7 cellular contexts compared by ENCODE assay signal in the genomic region with DNA sequence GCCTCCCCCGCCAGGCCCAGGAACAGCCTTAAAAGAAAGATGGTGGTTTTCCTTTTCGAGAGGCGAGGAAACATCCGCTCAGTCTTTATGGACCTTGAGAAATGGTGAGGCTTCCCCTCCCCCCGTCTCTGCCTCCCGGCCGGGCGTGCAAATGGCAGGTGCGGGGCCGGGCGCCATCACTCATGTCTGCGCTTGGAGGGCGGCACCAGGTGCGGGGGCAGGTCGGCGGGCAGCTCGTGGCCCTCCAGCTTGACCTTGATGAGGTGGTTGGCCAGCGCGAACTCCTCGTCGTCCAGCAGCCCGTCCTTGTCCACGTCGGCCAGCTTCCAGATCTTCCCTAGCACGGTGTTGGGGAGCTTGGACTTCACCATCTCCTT. TPM values are rescaled to one million over a fixed set of nuclear protein-coding genes. Genes with fewer than 3 reads are reported as not detected.
DNase-seq lines count a peak whose midpoint lies in the region; ATAC-seq and TF ChIP-seq lines count a peak whose summit lies in the region.
"Had no signal": no experiment of that assay in that cellular context is flagged by ENCODE, and none has a peak within 500 bp of the region (broad histone marks: within the 10 kb centered on the region; RNA-seq: fewer than 3 reads in every experiment).

No MANE protein-coding gene starts in this region.

- H3K27me3 ChIP-seq in endodermal cell (ENCODE audit: control insufficient read depth, insufficient read depth, low read length, poor library complexity, severe bottlenecking), result no peaks in the 10 kb centered on the region
- no peaks in the 10 kb centered on the region for H3K27me3 ChIP-seq in stomach smooth muscle (ENCODE audit: control insufficient read depth in 1 of 2, insufficient read depth in 2 of 2, low read length in 2 of 2)

- H3K9me3 Mint-ChIP-seq in activated T-cell treated with anti-CD3 and anti-CD28 coated beads, Interleukin-2, amount 50 U/mL, for 72 hours, result no peaks in the 10 kb centered on the region
- H3K9me3 Mint-ChIP-seq in activated T-cell treated with anti-CD3 and anti-CD28 coated beads, Interleukin-2, amount 50 U/mL, for 4 hours, result no peaks in the 10 kb centered on the region
- H3K9me3 Mint-ChIP-seq in endodermal cell, result no peaks in the 10 kb centered on the region

- H3K4me3 Mint-ChIP-seq in activated T-cell treated with anti-CD3 and anti-CD28 coated beads, Interleukin-2, amount 50 U/mL, for 72 hours, result peak overlapping the region; percentile 67 to 91
- H3K4me3 Mint-ChIP-seq in activated T-cell treated with anti-CD3 and anti-CD28 coated beads, Interleukin-2, amount 50 U/mL, for 4 hours, result no peak overlapping the region
- no peak overlapping the region for H3K4me3 Mint-ChIP-seq in endodermal cell

- DNase-seq in activated T-cell treated with anti-CD3 and anti-CD28 coated beads, Interleukin-2, amount 50 U/mL, for 72 hours, result no peak
- DNase-seq in activated T-cell treated with anti-CD3 and anti-CD28 coated beads, Interleukin-2, amount 50 U/mL, for 4 hours, result no peak
- no peak for DNase-seq in endodermal cell
- no peak for DNase-seq in NCI-H748 (lab: John Stamatoyannopoulos, UW; ENCODE audit: unreplicated experiment)
- DNase-seq in NCI-H128 (lab: John Stamatoyannopoulos, UW; ENCODE audit: unreplicated experiment), result no peak
- DNase-seq: KG1 had no signal

- no peak for ATAC-seq in activated T-cell treated with anti-CD3 and anti-CD28 coated beads, Interleukin-2, amount 50 U/mL, for 72 hours (replicated peaks in 1 of 2)
- no peak for ATAC-seq in activated T-cell treated with anti-CD3 and anti-CD28 coated beads, Interleukin-2, amount 50 U/mL, for 4 hours

- no peaks in the 10 kb centered on the region for H3K4me1 ChIP-seq in endodermal cell (ENCODE audit: control insufficient read depth, insufficient read depth, low read length)
- peaks cover 70% of the 10 kb centered on the region for H3K4me1 ChIP-seq in stomach smooth muscle (ENCODE audit: control insufficient read depth, insufficient read depth, low read length)

- H3K9me3 ChIP-seq in endodermal cell (ENCODE audit: control insufficient read depth, low read length) (no peaks in the 10 kb centered on the region), stomach smooth muscle (ENCODE audit: control insufficient read depth in 2 of 2, low read length in 2 of 2) (no peaks in the 10 kb centered on the region)

- no peaks in the 10 kb centered on the region for H3K27me3 Mint-ChIP-seq in activated T-cell treated with anti-CD3 and anti-CD28 coated beads, Interleukin-2, amount 50 U/mL, for 72 hours (ENCODE audit: low read depth)
- no peaks in the 10 kb centered on the region for H3K27me3 Mint-ChIP-seq in activated T-cell treated with anti-CD3 and anti-CD28 coated beads, Interleukin-2, amount 50 U/mL, for 4 hours (ENCODE audit: low read depth)
- H3K27me3 Mint-ChIP-seq in endodermal cell (ENCODE audit: insufficient read depth), result no peaks in the 10 kb centered on the region

- no peak for TF ChIP-seq CTCF in endodermal cell (conservative IDR thresholded peaks at IDR 0.05)

- peaks cover 14 to 25% of the 10 kb centered on the region in 2 donors for H3K36me3 Mint-ChIP-seq in activated T-cell treated with anti-CD3 and anti-CD28 coated beads, Interleukin-2, amount 50 U/mL, for 72 hours (ENCODE audit: insufficient read depth in 2 of 2)
- H3K36me3 Mint-ChIP-seq in activated T-cell treated with anti-CD3 and anti-CD28 coated beads, Interleukin-2, amount 50 U/mL, for 4 hours (ENCODE audit: insufficient read depth), result peaks cover 15% of the 10 kb centered on the region
- H3K36me3 Mint-ChIP-seq in endodermal cell (ENCODE audit: low read depth), result peaks cover 11% of the 10 kb centered on the region

- peak overlapping the region; percentile 51 for H3K27ac Mint-ChIP-seq in activated T-cell treated with anti-CD3 and anti-CD28 coated beads, Interleukin-2, amount 50 U/mL, for 72 hours
- H3K27ac Mint-ChIP-seq in endodermal cell, result peak overlapping the region; percentile 61

- peaks cover 19% of the 10 kb centered on the region for H3K36me3 ChIP-seq in endodermal cell (ENCODE audit: control insufficient read depth, insufficient read depth, low read length)
- H3K36me3 ChIP-seq in stomach smooth muscle (ENCODE audit: control insufficient read depth in 2 of 2, insufficient read depth in 2 of 2, low read length in 2 of 2), result peaks cover 20 to 25% of the 10 kb centered on the region in 2 donors

- H3K4me3 ChIP-seq in endodermal cell (ENCODE audit: low read length) (no peak overlapping the region), stomach smooth muscle (ENCODE audit: low read length in 2 of 2) (no peak overlapping the region)

- H3K4me1 Mint-ChIP-seq in activated T-cell treated with anti-CD3 and anti-CD28 coated beads, Interleukin-2, amount 50 U/mL, for 72 hours (ENCODE audit: low read depth), result peaks cover 96% of the 10 kb centered on the region
- peaks cover 91% of the 10 kb centered on the region for H3K4me1 Mint-ChIP-seq in activated T-cell treated with anti-CD3 and anti-CD28 coated beads, Interleukin-2, amount 50 U/mL, for 4 hours (ENCODE audit: low read depth)
- peaks cover 10% of the 10 kb centered on the region for H3K4me1 Mint-ChIP-seq in endodermal cell

- H3K27ac ChIP-seq in endodermal cell (ENCODE audit: low read depth, low read length) (no peak overlapping the region), stomach smooth muscle (ENCODE audit: low read length) (peak overlapping the region; percentile 84)

- H3K9ac ChIP-seq in endodermal cell (ENCODE audit: extremely low read depth, low read length, poor library complexity, severe bottlenecking) (no peak overlapping the region), stomach smooth muscle (ENCODE audit: low read length in 2 of 2) (no peak overlapping the region)

- 96 to 97% methylated on average over 21 to 25 of the region's 25 CpGs for WGBS in endodermal cell (ENCODE audit: insufficient coverage in 1 of 2, insufficient read length in 1 of 2), 2 experiments

RNA-seq across cellular contexts. Expression of a gene that starts 9.7 kb away (rescaled TPM):
- 1 to 10 TPM; 1.1 to 1.5 TPM for total RNA-seq in activated T-cell treated with anti-CD3 and anti-CD28 coated beads, Interleukin-2, amount 50 U/mL, for 72 hours
- under 1 TPM; 0.13 to 0.33 (median 0.18) TPM for total RNA-seq in activated T-cell treated with anti-CD3 and anti-CD28 coated beads, Interleukin-2, amount 50 U/mL, for 4 hours
- total RNA-seq in endodermal cell, result 10 to 100 TPM; 11.1 to 12.6 TPM
- 2.0 TPM for polyA plus RNA-seq in endodermal cell (2013, experiment 1 of 2)
- polyA plus RNA-seq in endodermal cell (2013, experiment 2 of 2), result 1.7 TPM

RNA-seq across cellular contexts. Expression of a gene that starts 24.3 kb away (rescaled TPM):
- 100 to 1,000 TPM; 136 to 159 TPM for total RNA-seq in activated T-cell treated with anti-CD3 and anti-CD28 coated beads, Interleukin-2, amount 50 U/mL, for 72 hours
- total RNA-seq in activated T-cell treated with anti-CD3 and anti-CD28 coated beads, Interleukin-2, amount 50 U/mL, for 4 hours, result 100 to 1,000 TPM in 2 of 3 donors, 10 to 100 TPM in 1; 86.3 to 121 (median 108) TPM
- 10 to 100 TPM; 39.7 to 43.8 TPM for total RNA-seq in endodermal cell
- polyA plus RNA-seq in endodermal cell (2013, experiment 1 of 2), result 33.1 TPM
- 32.7 TPM for polyA plus RNA-seq in endodermal cell (2013, experiment 2 of 2)

RNA-seq across cellular contexts. Expression of a gene that starts 43.8 kb away (rescaled TPM):
- 10 to 100 TPM; 33.8 to 36.3 TPM for total RNA-seq in activated T-cell treated with anti-CD3 and anti-CD28 coated beads, Interleukin-2, amount 50 U/mL, for 72 hours
- 10 to 100 TPM; 50.7 to 61.2 (median 53.6) TPM for total RNA-seq in activated T-cell treated with anti-CD3 and anti-CD28 coated beads, Interleukin-2, amount 50 U/mL, for 4 hours
- 10 to 100 TPM; 44.5 to 48.7 TPM for total RNA-seq in endodermal cell
- 48.7 TPM for polyA plus RNA-seq in endodermal cell (2013, experiment 1 of 2)
- polyA plus RNA-seq in endodermal cell (2013, experiment 2 of 2), result 44.3 TPM

RNA-seq across cellular contexts. Expression of a gene that starts 51.1 kb away (rescaled TPM):
- total RNA-seq in activated T-cell treated with anti-CD3 and anti-CD28 coated beads, Interleukin-2, amount 50 U/mL, for 72 hours, result 10 to 100 TPM; 74.7 to 84.5 TPM
- 10 to 100 TPM; 42.2 to 51.5 (median 43.7) TPM for total RNA-seq in activated T-cell treated with anti-CD3 and anti-CD28 coated beads, Interleukin-2, amount 50 U/mL, for 4 hours
- total RNA-seq in endodermal cell, result 10 to 100 TPM; 24.7 to 32.4 TPM
- 20.7 TPM for polyA plus RNA-seq in endodermal cell (2013, experiment 1 of 2)
- 18.3 TPM for polyA plus RNA-seq in endodermal cell (2013, experiment 2 of 2)

Comparison
In these comparisons a context has a peak if more than half of its experiments do, and no peak if none do; other contexts are left out.
1. H3K4me3 Mint-ChIP-seq: peak in activated T-cell treated with anti-CD3 and anti-CD28 coated beads, Interleukin-2, amount 50 U/mL, for 72 hours (2 of 2); none in activated T-cell treated with anti-CD3 and anti-CD28 coated beads, Interleukin-2, amount 50 U/mL, for 4 hours (single experiment) and endodermal cell (single experiment).
2. RNA of a gene that starts 9.7 kb away (total RNA-seq): 11.1 to 12.6 TPM in endodermal cell; 1.1 to 1.5 TPM in activated T-cell treated with anti-CD3 and anti-CD28 coated beads, Interleukin-2, amount 50 U/mL, for 72 hours and 0.13 to 0.33 TPM in activated T-cell treated with anti-CD3 and anti-CD28 coated beads, Interleukin-2, amount 50 U/mL, for 4 hours; every median in the first group is over 4 times any median in the second.